In the genomic region with DNA sequence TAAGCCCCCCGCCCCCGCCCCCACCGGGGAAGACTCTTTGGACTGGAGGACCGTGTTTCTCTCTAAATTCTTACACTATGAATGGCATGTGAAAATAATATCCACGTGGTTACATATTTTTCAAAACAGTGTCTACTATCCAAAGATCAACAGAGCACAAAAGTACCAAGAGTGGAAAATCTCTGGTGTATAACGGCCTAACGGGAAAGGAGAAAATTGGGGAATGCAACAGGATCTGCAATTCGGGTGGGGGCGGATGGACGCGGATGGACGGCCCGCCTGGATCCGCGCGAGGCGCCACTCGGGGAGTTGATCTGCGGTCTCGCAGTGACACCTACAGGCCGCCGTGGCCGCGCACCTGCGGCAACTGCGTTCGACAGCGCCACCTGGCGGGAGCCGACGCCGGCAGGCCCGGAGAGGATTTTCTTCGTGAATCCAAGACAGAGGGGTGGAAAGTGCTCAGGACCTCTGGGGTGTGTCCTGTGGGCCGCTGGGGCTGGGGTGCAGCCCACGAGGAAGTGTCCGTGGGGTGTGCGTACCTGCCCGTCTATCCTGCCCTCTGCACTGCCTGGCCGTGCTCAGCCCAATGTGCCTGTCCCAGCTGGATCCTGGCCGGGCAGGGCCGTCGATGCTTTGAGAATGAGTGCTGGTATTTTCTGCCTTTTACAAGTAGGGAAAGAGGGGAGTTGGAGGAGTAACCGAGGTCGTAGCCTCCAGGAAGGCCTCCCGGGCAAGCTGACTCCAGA, we compare ENCODE assay signal across 8 cellular contexts. TPM values are rescaled to one million over a fixed set of nuclear protein-coding genes. Genes with fewer than 3 reads are reported as not detected.
DNase-seq lines count a peak whose midpoint lies in the region; ATAC-seq and TF ChIP-seq lines count a peak whose summit lies in the region.

No MANE protein-coding gene starts in this region.

- CTCF ChIA-PET in HEK293 (lab: Yijun Ruan, JAX) = interaction anchor here (0.5 to 5.3 kb wide), 32 partner anchors 8 to 1041 kb away, joined by 3 to 94 read pairs (median 4); no protein-coding TSS in a partner anchor

- DNase-seq in ELF-1 (ENCODE audit: low read depth, low spot score) (peak; percentile 89), NCI-H128 (lab: John Stamatoyannopoulos, UW; ENCODE audit: unreplicated experiment) (peak; percentile 38), inferior parietal cortex (ENCODE audit: extremely low spot score) (peak; percentile 82)
- peak; percentile 91 for DNase-seq in stimulated activated CD4-positive, alpha-beta T cell treated with anti-CD3 and anti-CD28 coated beads, Interleukin-15, amount 100 ng/mL, for 24 hours

- POLR2A ChIA-PET in HEK293 (lab: Yijun Ruan, JAX) = no interaction called here

- no peaks in the 10 kb centered on the region for H3K36me3 Mint-ChIP-seq in brain

- H3K27ac ChIP-seq in HEK293 (ENCODE audit: extremely low read depth, low read depth, low read length) = no peak overlapping the region
- peak overlapping the region; percentile 32 for H3K27ac ChIP-seq in VCaP

- H3K27ac Mint-ChIP-seq in brain = peak overlapping the region in 3 of 5 experiments; percentile 32 to 67 (median 43)

- TF ChIP-seq CTCF in HEK293 (tag by site-specific recombination; IDR thresholded peaks at IDR 0.05) = peak; percentile 100
- TF ChIP-seq CTCF in VCaP (conservative IDR thresholded peaks at IDR 0.05) = peak; percentile 100
- TF ChIP-seq CTCF in brain (conservative IDR thresholded peaks at IDR 0.05) = peak; percentile 100

- H3K36me3 ChIP-seq in HEK293 (ENCODE audit: control insufficient read depth in 2 of 2, insufficient read depth in 1 of 2, low read length in 2 of 2) = no peaks in the 10 kb centered on the region

- peaks cover 0 to 5% (median 4%) of the 10 kb centered on the region in 5 experiments for H3K9me3 Mint-ChIP-seq in brain

- H3K9me3 ChIP-seq in HEK293 (ENCODE audit: control insufficient read depth, insufficient read depth, low read depth, low read length) = no peaks in the 10 kb centered on the region

- peaks cover 20% of the 10 kb centered on the region for H3K4me1 Mint-ChIP-seq in brain

- H3K4me3 Mint-ChIP-seq in brain = peak overlapping the region in 4 of 5 experiments; percentile 2 to 49 (median 9)

- H3K27me3 Mint-ChIP-seq in brain = peaks cover 19% of the 10 kb centered on the region

- no peak for ATAC-seq in GM21526 (IDR thresholded peaks at IDR 0.05; ENCODE audit: low FRiP score, unreplicated experiment)

- H3K4me3 ChIP-seq in HEK293 (ENCODE audit: low read depth, low read length) = no peak overlapping the region

- H3K4me1 ChIP-seq in HEK293 (ENCODE audit: control insufficient read depth, insufficient read depth, low read length) = no peaks in the 10 kb centered on the region

TF ChIP-seq in HEK293, 187 proteins besides CTCF, POLR2A, EP300 and RAD21 (continues in another document):
- TF ChIP-seq ZNF658 (tag by site-specific recombination; IDR thresholded peaks at IDR 0.05) = no peak
- TF ChIP-seq ZNF311 (tag by site-specific recombination; IDR thresholded peaks at IDR 0.05; ENCODE audit: borderline replicate concordance) = no peak
- peak; percentile 45; the same call in 1 of the 2 replicates for TF ChIP-seq ZNF639 (tag by site-specific recombination; IDR thresholded peaks at IDR 0.05)
- TF ChIP-seq, protein P1, sequence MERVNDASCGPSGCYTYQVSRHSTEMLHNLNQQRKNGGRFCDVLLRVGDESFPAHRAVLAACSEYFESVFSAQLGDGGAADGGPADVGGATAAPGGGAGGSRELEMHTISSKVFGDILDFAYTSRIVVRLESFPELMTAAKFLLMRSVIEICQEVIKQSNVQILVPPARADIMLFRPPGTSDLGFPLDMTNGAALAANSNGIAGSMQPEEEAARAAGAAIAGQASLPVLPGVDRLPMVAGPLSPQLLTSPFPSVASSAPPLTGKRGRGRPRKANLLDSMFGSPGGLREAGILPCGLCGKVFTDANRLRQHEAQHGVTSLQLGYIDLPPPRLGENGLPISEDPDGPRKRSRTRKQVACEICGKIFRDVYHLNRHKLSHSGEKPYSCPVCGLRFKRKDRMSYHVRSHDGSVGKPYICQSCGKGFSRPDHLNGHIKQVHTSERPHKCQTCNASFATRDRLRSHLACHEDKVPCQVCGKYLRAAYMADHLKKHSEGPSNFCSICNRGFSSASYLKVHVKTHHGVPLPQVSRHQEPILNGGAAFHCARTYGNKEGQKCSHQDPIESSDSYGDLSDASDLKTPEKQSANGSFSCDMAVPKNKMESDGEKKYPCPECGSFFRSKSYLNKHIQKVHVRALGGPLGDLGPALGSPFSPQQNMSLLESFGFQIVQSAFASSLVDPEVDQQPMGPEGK (tag by site-specific recombination; IDR thresholded peaks at IDR 0.05) = peak; percentile 86
- TF ChIP-seq KLF17 (tag by site-specific recombination; IDR thresholded peaks at IDR 0.05) = peak; percentile 91
- TF ChIP-seq HOXC10 (CRISPR knock-in tag; IDR thresholded peaks at IDR 0.05) = no peak
- no peak for TF ChIP-seq ZNF341 (tag by site-specific recombination; IDR thresholded peaks at IDR 0.05; ENCODE audit: low read depth)
- TF ChIP-seq KLF16 (tag by site-specific recombination; IDR thresholded peaks at IDR 0.05) = peak; percentile 79; the same call in 1 of the 2 replicates
- no peak for TF ChIP-seq ZNF302 (tag by site-specific recombination; IDR thresholded peaks at IDR 0.05; ENCODE audit: low read depth)
- no peak for TF ChIP-seq ZNF514 (tag by site-specific recombination; IDR thresholded peaks at IDR 0.05)
- peak; percentile 83 for TF ChIP-seq ZSCAN30 (tag by site-specific recombination; IDR thresholded peaks at IDR 0.05)
- peak; percentile 93 for TF ChIP-seq SCRT1 (tag by site-specific recombination; IDR thresholded peaks at IDR 0.05; ENCODE audit: borderline replicate concordance)
- TF ChIP-seq SCRT2 (tag by site-specific recombination; IDR thresholded peaks at IDR 0.05) = peak; percentile 98
- TF ChIP-seq ZNF623 (tag by site-specific recombination; IDR thresholded peaks at IDR 0.05) = 0 out of 2 replicates have a peak, but pooled peaks have one; percentile 13
- TF ChIP-seq ZNF777 (tag by site-specific recombination; IDR thresholded peaks at IDR 0.05; ENCODE audit: borderline replicate concordance) = no peak
- TF ChIP-seq ZNF10 (tag by site-specific recombination; IDR thresholded peaks at IDR 0.05) = peak; percentile 40; the same call in 1 of the 2 replicates
- TF ChIP-seq ZNF169 (tag by site-specific recombination; IDR thresholded peaks at IDR 0.05) = no peak
- peak; percentile 72 for TF ChIP-seq ZBTB26 (tag by site-specific recombination; optimal IDR thresholded peaks at IDR 0.05)
- TF ChIP-seq ZFP3 (tag by site-specific recombination; IDR thresholded peaks at IDR 0.05; ENCODE audit: low read depth) = no peak
- TF ChIP-seq, protein P2, sequence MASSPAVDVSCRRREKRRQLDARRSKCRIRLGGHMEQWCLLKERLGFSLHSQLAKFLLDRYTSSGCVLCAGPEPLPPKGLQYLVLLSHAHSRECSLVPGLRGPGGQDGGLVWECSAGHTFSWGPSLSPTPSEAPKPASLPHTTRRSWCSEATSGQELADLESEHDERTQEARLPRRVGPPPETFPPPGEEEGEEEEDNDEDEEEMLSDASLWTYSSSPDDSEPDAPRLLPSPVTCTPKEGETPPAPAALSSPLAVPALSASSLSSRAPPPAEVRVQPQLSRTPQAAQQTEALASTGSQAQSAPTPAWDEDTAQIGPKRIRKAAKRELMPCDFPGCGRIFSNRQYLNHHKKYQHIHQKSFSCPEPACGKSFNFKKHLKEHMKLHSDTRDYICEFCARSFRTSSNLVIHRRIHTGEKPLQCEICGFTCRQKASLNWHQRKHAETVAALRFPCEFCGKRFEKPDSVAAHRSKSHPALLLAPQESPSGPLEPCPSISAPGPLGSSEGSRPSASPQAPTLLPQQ (tag by site-specific recombination; IDR thresholded peaks at IDR 0.05) = peak; percentile 51; the same call in 1 of the 2 replicates
- peak; percentile 30; the same call in 1 of the 2 replicates for TF ChIP-seq ZNF394 (tag by site-specific recombination; IDR thresholded peaks at IDR 0.05; ENCODE audit: borderline replicate concordance)
- no peak for TF ChIP-seq ZNF324 (tag by site-specific recombination; IDR thresholded peaks at IDR 0.05)
- TF ChIP-seq ZNF248 (tag by site-specific recombination; IDR thresholded peaks at IDR 0.05) = no peak
- TF ChIP-seq ZNF768 (tag by site-specific recombination; IDR thresholded peaks at IDR 0.05) = no peak

RNA-seq across cellular contexts. Expression of gene ANKRD60, which starts 18.6 kb away (rescaled TPM):
- polyA plus RNA-seq in brain (ENCODE audit: insufficient read depth, low read depth, low replicate concordance) = not detected

Comparison
In these comparisons a context has a peak if more than half of its experiments do, and no peak if none do; other contexts are left out.
1. DNase-seq: peak in every context shown above with its lines; median percentile 91 in stimulated activated CD4-positive, alpha-beta T cell treated with anti-CD3 and anti-CD28 coated beads, Interleukin-15, amount 100 ng/mL, for 24 hours; 89 in ELF-1; 82 in inferior parietal cortex; 38 in NCI-H128.